ENCODE assay signal across 9 cellular contexts in genomic region chr22:40180403-40180802, GRCh38. TPM values are rescaled to one million over a fixed set of nuclear protein-coding genes. Genes with fewer than 3 reads are reported as not detected.
A peak's percentile ranks its signal among the peaks of the same experiment; 100 is the strongest.
DNase-seq lines count a peak whose midpoint lies in the region; ATAC-seq and TF ChIP-seq lines count a peak whose summit lies in the region.
"Had no signal": no experiment of that assay in that cellular context is flagged by ENCODE, and none has a peak within 500 bp of the region (broad histone marks: within the 10 kb centered on the region; RNA-seq: fewer than 3 reads in every experiment).

No MANE protein-coding gene starts in this region.

- H3K9ac ChIP-seq in iPS-18a (ENCODE audit: low read length) = peak overlapping the region; percentile 100

- no peaks in the 10 kb centered on the region for H3K36me3 ChIP-seq in iPS-18a (ENCODE audit: control insufficient read depth, low read depth, low read length)
- H3K36me3 ChIP-seq in tibial artery = no peaks in the 10 kb centered on the region

- H3K27ac ChIP-seq in iPS-18a (ENCODE audit: low read length) (no peak overlapping the region), tibial artery (peak overlapping the region in 1 of 2 donors; percentile 63)
- H3K27ac ChIP-seq: HL-60 had no signal

- H3K4me3 ChIP-seq in iPS-18a (ENCODE audit: low read length) (peak overlapping the region; percentile 100), tibial artery (peak overlapping the region; percentile 49 to 63)

- peaks cover 40% of the 10 kb centered on the region for H3K4me1 ChIP-seq in iPS-18a (ENCODE audit: control insufficient read depth, low read depth, low read length)
- H3K4me1 ChIP-seq in tibial artery = peaks cover 0 to 74% (median 49%) of the 10 kb centered on the region in 4 donors

- peak overlapping the region; percentile 87 for H3K27ac Mint-ChIP-seq in activated naive CD4-positive, alpha-beta T cell treated with anti-CD3 and anti-CD28 coated beads, Interleukin-2, amount 50 U/mL, for 24 hours
- peak overlapping the region; percentile 96 for H3K27ac Mint-ChIP-seq in activated T-helper 17 cell treated with anti-CD3 and anti-CD28 coated beads, Interleukin-2, amount 50 U/mL, for 72 hours

- in situ Hi-C loops in KBM-7 (cut with MboI; ENCODE audit: low pct_unique_long_range_greater_than_20kb, low sequenced_read_pairs) = no loop called here

- H3K9me3 ChIP-seq in iPS-18a (ENCODE audit: control insufficient read depth, low read depth, low read length) (no peaks in the 10 kb centered on the region), tibial artery (no peaks in the 10 kb centered on the region)

- no peaks in the 10 kb centered on the region for H3K27me3 Mint-ChIP-seq in activated naive CD4-positive, alpha-beta T cell treated with anti-CD3 and anti-CD28 coated beads, Interleukin-2, amount 50 U/mL, for 24 hours
- no peaks in the 10 kb centered on the region for H3K27me3 Mint-ChIP-seq in activated T-helper 17 cell treated with anti-CD3 and anti-CD28 coated beads, Interleukin-2, amount 50 U/mL, for 72 hours

- no peak for TF ChIP-seq CTCF in tibial artery (IDR thresholded peaks at IDR 0.05)

- H3K9me3 Mint-ChIP-seq in activated naive CD4-positive, alpha-beta T cell treated with anti-CD3 and anti-CD28 coated beads, Interleukin-2, amount 50 U/mL, for 24 hours = peaks cover 4% of the 10 kb centered on the region
- H3K9me3 Mint-ChIP-seq in activated T-helper 17 cell treated with anti-CD3 and anti-CD28 coated beads, Interleukin-2, amount 50 U/mL, for 72 hours = no peaks in the 10 kb centered on the region

- no peak for ATAC-seq in activated T-helper 17 cell treated with anti-CD3 and anti-CD28 coated beads, Interleukin-2, amount 50 U/mL, for 72 hours (replicated peaks)
- ATAC-seq in HG02610 (IDR thresholded peaks at IDR 0.05; ENCODE audit: unreplicated experiment) = no peak

- peak overlapping the region; percentile 64 for H3K4me3 Mint-ChIP-seq in activated naive CD4-positive, alpha-beta T cell treated with anti-CD3 and anti-CD28 coated beads, Interleukin-2, amount 50 U/mL, for 24 hours
- peak overlapping the region; percentile 85 for H3K4me3 Mint-ChIP-seq in activated T-helper 17 cell treated with anti-CD3 and anti-CD28 coated beads, Interleukin-2, amount 50 U/mL, for 72 hours

- intact Hi-C loops in tibial artery (cut with DNase I; ENCODE audit: low total_unique reads) = no loop called here

- H3K27me3 ChIP-seq in iPS-18a (ENCODE audit: control insufficient read depth, insufficient read depth, low read length) (no peaks in the 10 kb centered on the region), tibial artery (no peaks in the 10 kb centered on the region)

- peaks cover 4% of the 10 kb centered on the region for H3K36me3 Mint-ChIP-seq in activated naive CD4-positive, alpha-beta T cell treated with anti-CD3 and anti-CD28 coated beads, Interleukin-2, amount 50 U/mL, for 24 hours
- peaks cover 16% of the 10 kb centered on the region for H3K36me3 Mint-ChIP-seq in activated T-helper 17 cell treated with anti-CD3 and anti-CD28 coated beads, Interleukin-2, amount 50 U/mL, for 72 hours (ENCODE audit: low read depth)

- peaks cover 72% of the 10 kb centered on the region for H3K4me1 Mint-ChIP-seq in activated naive CD4-positive, alpha-beta T cell treated with anti-CD3 and anti-CD28 coated beads, Interleukin-2, amount 50 U/mL, for 24 hours
- peaks cover 64% of the 10 kb centered on the region for H3K4me1 Mint-ChIP-seq in activated T-helper 17 cell treated with anti-CD3 and anti-CD28 coated beads, Interleukin-2, amount 50 U/mL, for 72 hours

- no peak for DNase-seq in activated naive CD4-positive, alpha-beta T cell (lab: John Stamatoyannopoulos, UW)
- no peak for DNase-seq in tibial artery
- DNase-seq in NCI-H2029 (lab: John Stamatoyannopoulos, UW) = no peak
- DNase-seq in KBM-7 = no peak

RNA-seq across cellular contexts. Expression of gene TNRC6B, which starts 2.7 kb away (rescaled TPM):
- total RNA-seq in activated T-helper 17 cell treated with anti-CD3 and anti-CD28 coated beads, Interleukin-2, amount 50 U/mL, for 72 hours = 10 to 100 TPM; 45.3 to 59.1 TPM
